ENCODE assay signal across 22 cellular contexts in the genomic region with DNA sequence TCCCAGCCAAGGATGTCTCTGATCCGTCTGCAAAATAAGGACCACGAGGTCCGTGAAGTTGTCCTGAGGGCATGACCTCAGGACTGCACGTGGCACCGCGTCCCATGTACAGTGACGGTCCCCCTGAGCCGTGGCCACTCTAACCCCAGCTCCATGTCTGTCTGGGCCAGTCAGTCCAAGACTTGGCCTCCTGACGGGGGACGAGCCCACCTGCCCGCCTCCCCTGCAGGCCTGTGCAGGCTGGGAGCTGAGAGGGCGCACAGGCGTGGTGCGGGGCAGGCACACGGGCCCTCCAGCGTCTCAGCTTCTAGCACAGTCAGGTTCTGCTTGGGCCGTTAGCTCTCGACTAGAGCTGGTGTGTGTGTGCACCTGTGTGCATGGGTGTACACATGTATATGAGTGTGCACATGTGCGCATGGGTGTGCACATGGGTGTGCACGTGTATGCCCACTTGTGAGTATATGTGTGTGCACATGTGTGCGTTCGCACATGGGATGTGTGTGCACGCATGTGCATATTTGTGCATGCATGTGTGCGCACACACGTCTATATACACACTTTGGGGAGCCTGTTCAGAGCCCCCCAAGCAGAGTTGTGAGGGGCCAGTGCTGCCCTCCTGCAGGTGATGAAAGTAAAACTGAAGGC.
"Had no signal": no experiment of that assay in that cellular context is flagged by ENCODE, and none has a peak within 500 bp of the region (broad histone marks: within the 10 kb centered on the region; RNA-seq: fewer than 3 reads in every experiment).

No MANE protein-coding gene starts in this region.

- H3K4me3 Mint-ChIP-seq: activated naive CD4-positive, alpha-beta T cell treated with anti-CD3 and anti-CD28 coated beads for 36 hours; activated T-helper 17 cell treated with anti-CD3 and anti-CD28 coated beads, Interleukin-2, amount 50 U/mL, for 72 hours; nephron progenitor cell; stimulated activated naive CD8-positive, alpha-beta T cell treated with anti-CD3 and anti-CD28 coated beads, Interleukin-15, amount 100 ng/mL, for 72 hours; T-helper 17 cell had no signal

- H3K4me1 Mint-ChIP-seq: activated T-helper 17 cell treated with anti-CD3 and anti-CD28 coated beads, Interleukin-2, amount 50 U/mL, for 72 hours; stimulated activated naive CD8-positive, alpha-beta T cell treated with anti-CD3 and anti-CD28 coated beads, Interleukin-15, amount 100 ng/mL, for 72 hours; T-helper 17 cell had no signal

- H3K4me3 ChIP-seq: coronary artery, skin epidermis, suprapubic skin, transverse colon had no signal

- H3K36me3 ChIP-seq: brain microvascular endothelial cell, suprapubic skin, transverse colon had no signal

- H3K27me3 ChIP-seq: brain microvascular endothelial cell, transverse colon had no signal

- FAIRE-seq: endometrium, frontal cortex had no signal

- H3K27ac Mint-ChIP-seq: activated naive CD4-positive, alpha-beta T cell treated with anti-CD3 and anti-CD28 coated beads for 36 hours; activated T-helper 17 cell treated with anti-CD3 and anti-CD28 coated beads, Interleukin-2, amount 50 U/mL, for 72 hours; nephron progenitor cell; progenitor cell of endocrine pancreas; stimulated activated naive CD8-positive, alpha-beta T cell treated with anti-CD3 and anti-CD28 coated beads, Interleukin-15, amount 100 ng/mL, for 72 hours; T-helper 17 cell had no signal

- H3K4me1 ChIP-seq: suprapubic skin, transverse colon had no signal

- H3K9me3 ChIP-seq: suprapubic skin, transverse colon had no signal

- H3K27me3 Mint-ChIP-seq: stimulated activated naive CD8-positive, alpha-beta T cell treated with anti-CD3 and anti-CD28 coated beads, Interleukin-15, amount 100 ng/mL, for 72 hours had no signal

- DNase-seq: activated CD4-positive, alpha-beta T cell treated with anti-CD3 and anti-CD28 coated beads for 1 hour; activated CD4-positive, alpha-beta T cell treated with anti-CD3 and anti-CD28 coated beads, Interleukin-2, amount 50 U/mL, for 48 hours; activated naive CD4-positive, alpha-beta T cell treated with anti-CD3 and anti-CD28 coated beads for 36 hours; brain microvascular endothelial cell; central memory CD4-positive, alpha-beta T cell; hypothalamus; nephron progenitor cell; occipital lobe; stimulated activated CD4-positive, alpha-beta T cell treated with anti-CD3 and anti-CD28 coated beads, Interleukin-15, amount 100 ng/mL, for 24 hours; stimulated activated CD4-positive, alpha-beta T cell treated with anti-CD3 and anti-CD28 coated beads, Interleukin-4, amount 100 ng/mL, for 1 hour; stimulated activated naive CD8-positive, alpha-beta T cell treated with anti-CD3 and anti-CD28 coated beads, Interleukin-15, amount 100 ng/mL, for 72 hours; T-helper 17 cell; transverse colon had no signal

- ATAC-seq: activated T-helper 17 cell treated with anti-CD3 and anti-CD28 coated beads, Interleukin-2, amount 50 U/mL, for 72 hours; left colon; stimulated activated naive CD8-positive, alpha-beta T cell treated with anti-CD3 and anti-CD28 coated beads, Interleukin-15, amount 100 ng/mL, for 72 hours; T-helper 17 cell had no signal

- H3K9me3 Mint-ChIP-seq: activated naive CD4-positive, alpha-beta T cell treated with anti-CD3 and anti-CD28 coated beads for 36 hours; activated T-helper 17 cell treated with anti-CD3 and anti-CD28 coated beads, Interleukin-2, amount 50 U/mL, for 72 hours; nephron progenitor cell; stimulated activated naive CD8-positive, alpha-beta T cell treated with anti-CD3 and anti-CD28 coated beads, Interleukin-15, amount 100 ng/mL, for 72 hours had no signal

- H3K27ac ChIP-seq: brain microvascular endothelial cell, coronary artery, skin epidermis, suprapubic skin, transverse colon, VCaP had no signal
